21 cellular contexts compared by ENCODE assay signal in genomic region chr3:66795365-66795764, GRCh38.
DNase-seq lines count a peak whose midpoint lies in the region; TF ChIP-seq lines count a peak whose summit lies in the region.
"Had no signal": no experiment of that assay in that cellular context is flagged by ENCODE, and none has a peak within 500 bp of the region (broad histone marks: within the 10 kb centered on the region; RNA-seq: fewer than 3 reads in every experiment).

No MANE protein-coding gene starts in this region.

- no peaks in the 10 kb centered on the region for H3K79me2 ChIP-seq in PC-9 (ENCODE audit: low read depth)

- H3K27ac ChIP-seq in subcutaneous abdominal adipose tissue (ENCODE audit: low read depth, low read length): peak overlapping the region; percentile 90
- no peak overlapping the region for H3K27ac ChIP-seq in PC-9
- H3K27ac ChIP-seq: 22Rv1, KMS-11, lower lobe of right lung, neutrophil had no signal

- peaks cover 0 to 45% (median 17%) of the 10 kb centered on the region in 5 donors for H3K4me1 ChIP-seq in subcutaneous abdominal adipose tissue (ENCODE audit: control insufficient read depth in 5 of 5, insufficient read depth in 5 of 5, low read length in 5 of 5)
- H3K4me1 ChIP-seq in PC-9 (replicated peaks; ENCODE audit: insufficient read depth): no peaks in the 10 kb centered on the region
- H3K4me1 ChIP-seq: lower lobe of right lung had no signal

- H2AFZ ChIP-seq in PC-9: no peak overlapping the region

- H3K9me3 ChIP-seq in subcutaneous abdominal adipose tissue (ENCODE audit: control insufficient read depth in 5 of 5, low read length in 5 of 5): peaks cover 0 to 5% (median 0%) of the 10 kb centered on the region in 5 donors
- H3K9me3 ChIP-seq in PC-9 (ENCODE audit: insufficient read depth, low read depth): no peaks in the 10 kb centered on the region
- H3K9me3 ChIP-seq: lower lobe of right lung, neutrophil had no signal

- no peaks in the 10 kb centered on the region for H3K9me2 ChIP-seq in PC-9 (ENCODE audit: insufficient read depth)

- intact Hi-C loops in PC-9 (cut with micrococcal nuclease; ENCODE audit: unreplicated experiment): no loop called here

- H3K4me2 ChIP-seq in PC-9: no peak overlapping the region
- H3K4me2 ChIP-seq: KMS-11 had no signal

- BruUV-seq in PC-9 (replicated peaks; lab: Mats Ljungman, UMichigan): no TSS peak

- H3K36me3 ChIP-seq in subcutaneous abdominal adipose tissue (ENCODE audit: control insufficient read depth in 5 of 5, insufficient read depth in 5 of 5, low read length in 5 of 5) (no peaks in the 10 kb centered on the region), PC-9 (ENCODE audit: low read depth) (no peaks in the 10 kb centered on the region)
- H3K36me3 ChIP-seq: lower lobe of right lung, neutrophil had no signal

- no peak overlapping the region for H3K4me3 ChIP-seq in subcutaneous abdominal adipose tissue (ENCODE audit: low read depth in 1 of 5, low read length in 5 of 5)
- H3K4me3 ChIP-seq in PC-9: no peak overlapping the region
- H3K4me3 ChIP-seq: lower lobe of right lung had no signal

- POLR2A ChIA-PET in PC-9 (lab: Charles Lee; ENCODE audit: unreplicated experiment): no interaction called here

- H3K27me3 ChIP-seq in subcutaneous abdominal adipose tissue (ENCODE audit: control insufficient read depth in 5 of 5, insufficient read depth in 4 of 5, low read length in 5 of 5): no peaks in the 10 kb centered on the region
- H3K27me3 ChIP-seq in PC-9 (ENCODE audit: insufficient read depth, low read depth): no peaks in the 10 kb centered on the region

- CTCF ChIA-PET in PC-9 (lab: Charles Lee): no interaction called here

- H3F3A ChIP-seq in PC-9 (ENCODE audit: insufficient read depth, low read depth): no peaks in the 10 kb centered on the region

- H3K9ac ChIP-seq in subcutaneous abdominal adipose tissue (ENCODE audit: low read length in 5 of 5): no peak overlapping the region
- H3K9ac ChIP-seq: KMS-11 had no signal

- no peak for TF ChIP-seq CTCF in PC-9 (conservative IDR thresholded peaks at IDR 0.05)

- DNase-seq in NCI-H2171 treated with DMSO at 0.1 percent for 48 hours (lab: John Stamatoyannopoulos, UW) (peak; percentile 2), NCI-H2171 (lab: John Stamatoyannopoulos, UW) (no peak), amniotic stem cell (lab: John Stamatoyannopoulos, UW) (peak; percentile 5), fibroblast of the conjunctiva (ENCODE audit: low read depth) (peak; percentile 67), PC-9 (no peak), activated T-cell treated with anti-CD3 and anti-CD28 coated beads for 4 hours (no peak), glomerular visceral epithelial cell (ENCODE audit: extremely low spot score) (no peak)
- DNase-seq: activated CD4-positive, alpha-beta memory T cell treated with anti-CD3 and anti-CD28 coated beads for 36 hours; activated naive CD4-positive, alpha-beta T cell treated with Interleukin-2 at 50 U/mL for 16 hours; aorta; GF-D8; lower lobe of right lung; NCI-H2081 treated with DMSO at 0.1 percent for 48 hours; NCI-H510A; NK-92 treated with Interleukin-12 subunit alpha and Interleukin-12 subunit beta, amount 100 ng/mL, for 24 hours; stimulated activated CD4-positive, alpha-beta T cell treated with anti-CD3 and anti-CD28 coated beads, Interleukin-12 subunit alpha, Interleukin-12 subunit beta, amount 100 ng/mL, for 4 hours; T-helper 2 cell had no signal

- H4K20me1 ChIP-seq in PC-9 (ENCODE audit: insufficient read depth): no peaks in the 10 kb centered on the region

Comparison
In these comparisons a context has a peak if more than half of its experiments do, and no peak if none do; other contexts are left out.
1. DNase-seq: peak in NCI-H2171 treated with DMSO at 0.1 percent for 48 hours (single experiment), amniotic stem cell (single experiment) and fibroblast of the conjunctiva (single experiment); none in NCI-H2171 (single experiment), PC-9 (0 of 2), activated T-cell treated with anti-CD3 and anti-CD28 coated beads for 4 hours (single experiment) and glomerular visceral epithelial cell (single experiment).